31 cellular contexts compared by ENCODE assay signal in the genomic region with DNA sequence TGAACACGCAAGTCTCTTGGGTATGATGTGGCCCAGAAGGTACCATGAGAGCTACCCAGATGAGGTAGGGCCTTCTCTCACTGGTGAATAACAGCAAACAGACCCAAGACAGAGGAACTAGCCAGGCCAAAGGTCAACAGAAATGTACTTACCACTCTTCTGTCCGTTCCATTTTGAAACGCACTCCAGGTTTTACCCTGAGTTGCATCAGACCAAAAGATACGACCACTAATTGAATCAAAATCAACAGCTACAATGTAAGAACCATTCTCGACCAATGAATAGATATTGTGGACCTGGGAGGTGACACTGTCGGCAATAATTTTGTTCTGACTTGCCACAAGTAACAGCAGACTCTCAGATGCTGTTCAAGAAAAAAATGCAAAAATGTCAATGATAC.
"Had no signal": no experiment of that assay in that cellular context is flagged by ENCODE, and none has a peak within 500 bp of the region (broad histone marks: within the 10 kb centered on the region; RNA-seq: fewer than 3 reads in every experiment).

No MANE protein-coding gene starts in this region.

- H3K27ac ChIP-seq: adrenal gland, PC-9, RWPE1, VCaP had no signal

- ATAC-seq: activated naive CD4-positive, alpha-beta T cell treated with anti-CD3 and anti-CD28 coated beads, Interleukin-2, amount 50 U/mL, for 72 hours; activated T-cell treated with anti-CD3 and anti-CD28 coated beads, Interleukin-2, amount 50 U/mL, for 4 hours; Right ventricle myocardium inferior had no signal

- H3K36me3 Mint-ChIP-seq: activated CD4-positive, alpha-beta memory T cell treated with anti-CD3 and anti-CD28 coated beads for 36 hours; activated naive CD4-positive, alpha-beta T cell treated with anti-CD3 and anti-CD28 coated beads, Interleukin-2, amount 50 U/mL, for 72 hours had no signal

- H3K4me1 ChIP-seq: adrenal gland had no signal

- H3K9me3 ChIP-seq: adrenal gland had no signal

- H3K4me1 Mint-ChIP-seq: activated B cell treated with CpG ODN at 0.5 μM for 24 hours, brain had no signal

- H3K36me3 ChIP-seq: adrenal gland had no signal

- H3K27ac Mint-ChIP-seq: activated B cell treated with CpG ODN at 0.5 μM for 24 hours; activated CD4-positive, alpha-beta memory T cell treated with anti-CD3 and anti-CD28 coated beads for 36 hours; activated naive CD4-positive, alpha-beta T cell treated with anti-CD3 and anti-CD28 coated beads for 36 hours; activated naive CD4-positive, alpha-beta T cell treated with anti-CD3 and anti-CD28 coated beads, Interleukin-2, amount 50 U/mL, for 72 hours; activated T-helper 1 cell treated with anti-CD3 and anti-CD28 coated beads, Interleukin-12 subunit alpha, Interleukin-12 subunit beta, Interleukin-2, Interleukin-4 antibody, amounts not matched to agents 30 ng/mL and 10 ng/mL and 1 ng/mL, durations not matched to agents 14 hours and 24 hours and 36 hours; brain had no signal

- H3K4me2 ChIP-seq: PC-9 had no signal

- H3K4me3 Mint-ChIP-seq: activated B cell treated with CpG ODN at 0.5 μM for 24 hours; activated CD4-positive, alpha-beta memory T cell treated with anti-CD3 and anti-CD28 coated beads for 36 hours; activated naive CD4-positive, alpha-beta T cell treated with anti-CD3 and anti-CD28 coated beads for 36 hours; activated T-cell treated with anti-CD3 and anti-CD28 coated beads, Interleukin-2, amount 50 U/mL, for 4 hours; activated T-helper 1 cell treated with anti-CD3 and anti-CD28 coated beads, Interleukin-12 subunit alpha, Interleukin-12 subunit beta, Interleukin-2, Interleukin-4 antibody, amounts not matched to agents 30 ng/mL and 10 ng/mL and 1 ng/mL, durations not matched to agents 14 hours and 24 hours and 36 hours; brain had no signal

- H3K27me3 Mint-ChIP-seq: activated B cell treated with CpG ODN at 0.5 μM for 24 hours, brain had no signal

- H3K9me3 Mint-ChIP-seq: activated B cell treated with CpG ODN at 0.5 μM for 24 hours; activated CD4-positive, alpha-beta memory T cell treated with anti-CD3 and anti-CD28 coated beads for 36 hours; activated naive CD4-positive, alpha-beta T cell treated with anti-CD3 and anti-CD28 coated beads for 36 hours; activated naive CD4-positive, alpha-beta T cell treated with anti-CD3 and anti-CD28 coated beads, Interleukin-2, amount 50 U/mL, for 72 hours; activated T-cell treated with anti-CD3 and anti-CD28 coated beads, Interleukin-2, amount 50 U/mL, for 4 hours; activated T-helper 1 cell treated with anti-CD3 and anti-CD28 coated beads, Interleukin-12 subunit alpha, Interleukin-12 subunit beta, Interleukin-2, Interleukin-4 antibody, amounts not matched to agents 30 ng/mL and 10 ng/mL and 1 ng/mL, durations not matched to agents 14 hours and 24 hours and 36 hours; brain had no signal

- H3K4me3 ChIP-seq: adrenal gland, PC-9 had no signal

- DNase-seq: activated B cell treated with CpG ODN at 0.5 μM for 24 hours; activated CD4-positive, alpha-beta memory T cell treated with anti-CD3 and anti-CD28 coated beads for 36 hours; activated CD4-positive, alpha-beta T cell treated with anti-CD3 and anti-CD28 coated beads for 4 hours; activated CD4-positive, alpha-beta T cell treated with anti-CD3 and anti-CD28 coated beads, Interleukin-2, amount 50 U/mL, for 1 hour; activated CD4-positive, CD25-positive, alpha-beta regulatory T cell treated with anti-CD3 and anti-CD28 coated beads, Interleukin-2, amount 50 U/mL, for 72 hours; activated CD8-positive, alpha-beta memory T cell treated with anti-CD3 and anti-CD28 coated beads, Interleukin-2, amount 50 U/mL, for 4 hours; activated gamma-delta T cell treated with Interleukin-2 at 50 U/mL for 16 hours; activated naive CD4-positive, alpha-beta T cell treated with anti-CD3 and anti-CD28 coated beads for 36 hours; activated T-cell treated with anti-CD3 and anti-CD28 coated beads for 4 hours; activated T-cell treated with anti-CD3 and anti-CD28 coated beads, Interleukin-2, amount 50 U/mL, for 4 hours; adrenal gland; caudate nucleus; KG1; NCI-H1092; NCI-H1436 treated with DMSO at 0.1 percent for 48 hours; NCI-H1694 treated with DMSO at 0.1 percent for 48 hours; NCI-H2029; NCI-H510A; NCI-H526; NCI-H748 treated with DMSO at 0.1 percent for 48 hours; PC-9; SIG-M5; SW 1271; T-helper 1 cell; T-helper 9 cell had no signal

- H3K27me3 ChIP-seq: adrenal gland had no signal

- H2AFZ ChIP-seq: PC-9 had no signal
